1 cellular context compared by ENCODE assay signal in the genomic region with DNA sequence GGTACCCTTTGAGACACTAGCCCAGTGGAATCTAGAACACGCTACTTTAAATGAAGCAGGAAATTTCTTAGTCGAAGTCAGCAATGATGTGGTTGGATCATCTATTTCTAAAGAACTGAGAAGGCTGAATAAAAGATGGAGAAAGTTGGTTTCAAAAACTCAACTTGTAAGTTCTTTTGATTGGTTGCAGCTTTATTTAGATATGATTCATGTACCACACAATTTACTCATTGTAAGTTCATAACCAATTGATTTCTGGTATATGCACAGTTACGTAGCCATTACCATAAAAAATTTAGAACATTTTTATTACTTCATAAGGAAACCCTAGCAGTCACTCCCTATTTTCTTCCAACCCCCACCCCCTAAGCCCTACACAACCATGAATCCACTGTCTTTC.
TF ChIP-seq lines count a peak whose summit lies in the region.

No MANE protein-coding gene starts in this region.

TF ChIP-seq in GM12878, 131 proteins besides CTCF, POLR2A, EP300 and RAD21:
- TF ChIP-seq STAT3 (IDR thresholded peaks at IDR 0.05; ENCODE audit: low read depth, low read length) = no peak
